ENCODE assay signal across 24 cellular contexts in the genomic region with DNA sequence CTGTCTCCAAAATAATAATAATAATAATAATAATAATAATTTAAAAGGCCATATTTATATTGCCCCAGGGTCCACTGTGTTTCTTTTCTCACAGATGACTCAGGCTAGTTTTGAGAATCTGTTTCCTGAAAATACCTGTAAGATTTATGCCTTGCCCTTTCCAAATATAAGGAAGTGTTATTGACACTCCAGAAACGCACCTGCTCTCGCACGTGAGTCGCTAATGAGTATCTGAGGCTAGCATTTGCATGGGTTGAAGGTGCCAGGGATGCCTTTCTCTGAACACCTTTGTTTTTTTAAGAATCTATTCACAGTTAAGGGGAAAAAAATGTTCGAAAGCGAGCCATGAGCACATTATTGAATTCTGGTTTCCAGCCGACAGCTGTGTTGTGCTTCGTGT. TPM values are rescaled to one million over a fixed set of nuclear protein-coding genes. Genes with fewer than 3 reads are reported as not detected.
DNase-seq lines count a peak whose midpoint lies in the region; ATAC-seq and TF ChIP-seq lines count a peak whose summit lies in the region.
"Had no signal": no experiment of that assay in that cellular context is flagged by ENCODE, and none has a peak within 500 bp of the region (broad histone marks: within the 10 kb centered on the region; RNA-seq: fewer than 3 reads in every experiment).

No MANE protein-coding gene starts in this region.

- no TSS peak for BruUV-seq in A673 (replicated peaks; lab: Mats Ljungman, UMichigan)

- intact Hi-C loops in A673 (cut with micrococcal nuclease; ENCODE audit: unreplicated experiment): no loop called here

- H3K9me3 ChIP-seq in A673 (ENCODE audit: low read depth, low read length, poor library complexity, severe bottlenecking): no peaks in the 10 kb centered on the region
- H3K9me3 ChIP-seq: thyroid gland had no signal

- ATAC-seq in HG03442 (IDR thresholded peaks at IDR 0.05; ENCODE audit: unreplicated experiment): no peak
- ATAC-seq: activated CD8-positive, alpha-beta T cell treated with anti-CD3 and anti-CD28 coated beads for 36 hours; CD8-positive, alpha-beta T cell; Right ventricle myocardium inferior; stimulated activated naive CD8-positive, alpha-beta T cell treated with anti-CD3 and anti-CD28 coated beads, Interleukin-15, Interleukin-2, amounts not matched to agents 100 U/mL and 50 U/mL, for 24 hours had no signal

- no peak for TF ChIP-seq CTCF in A673 (conservative IDR thresholded peaks at IDR 0.05; ENCODE audit: low read depth, low read length)

- POLR2A ChIA-PET in A673 (lab: Charles Lee; ENCODE audit: low non-redundant PET): no interaction called here

- no peak overlapping the region for H3K4me3 ChIP-seq in A673 (ENCODE audit: low read depth, low read length, poor library complexity, severe bottlenecking)
- H3K4me3 ChIP-seq: thyroid gland had no signal

- H3K27ac ChIP-seq in A673 (ENCODE audit: low read depth, low read length, poor library complexity, severe bottlenecking): no peak overlapping the region
- H3K27ac ChIP-seq: thyroid gland had no signal

- no peaks in the 10 kb centered on the region for H3K4me1 ChIP-seq in A673 (ENCODE audit: insufficient read depth, low read length, poor library complexity, severe bottlenecking)

- H3K27me3 ChIP-seq in A673 (replicated peaks; ENCODE audit: insufficient read depth, low read depth, low read length, poor library complexity): no peaks in the 10 kb centered on the region
- H3K27me3 ChIP-seq: thyroid gland had no signal

- CTCF ChIA-PET in A673 (lab: Charles Lee): no interaction called here

- DNase-seq in NCI-H1436 treated with DMSO at 0.1 percent for 48 hours (lab: John Stamatoyannopoulos, UW): peak; percentile 79
- DNase-seq in NCI-H2107 (lab: John Stamatoyannopoulos, UW): peak; percentile 79
- DNase-seq in NCI-H748 treated with DMSO at 0.1 percent for 48 hours (lab: John Stamatoyannopoulos, UW): peak; percentile 7
- DNase-seq in mucosa of gallbladder (ENCODE audit: low spot score): peak; percentile 34
- no peak for DNase-seq in A673 (ENCODE audit: low spot score)
- no peak for DNase-seq in H4 (ENCODE audit: low spot score)
- DNase-seq: activated CD4-positive, CD25-positive, alpha-beta regulatory T cell treated with anti-CD3 and anti-CD28 coated beads, Interleukin-2, amount 50 U/mL, for 72 hours; activated CD8-positive, alpha-beta T cell treated with anti-CD3 and anti-CD28 coated beads for 36 hours; activated T-cell treated with anti-CD3 and anti-CD28 coated beads, Interleukin-2, amount 50 U/mL, for 1 hour; CD8-positive, alpha-beta T cell; cortex of kidney; endodermal cell; Karpas-422; kidney; MV-4-11; NCI-H524 treated with DMSO at 0.1 percent for 48 hours; nucleus accumbens; OCI-M1; stimulated activated CD4-positive, alpha-beta T cell treated with anti-CD3 and anti-CD28 coated beads, Interleukin-4, amount 100 ng/mL, for 1 hour; stimulated activated naive CD8-positive, alpha-beta T cell treated with anti-CD3 and anti-CD28 coated beads, Interleukin-15, Interleukin-2, amounts not matched to agents 100 U/mL and 50 U/mL, for 24 hours; T1000; thyroid gland had no signal

- H3K36me3 ChIP-seq in A673 (ENCODE audit: insufficient read depth, low read length, poor library complexity, severe bottlenecking): no peaks in the 10 kb centered on the region
- H3K36me3 ChIP-seq: thyroid gland had no signal

RNA-seq across cellular contexts. Expression of a gene that starts 45.1 kb away (rescaled TPM):
- total RNA-seq in mucosa of gallbladder (24.9 TPM), A673 (2021) (99.7 and 105 TPM in 2 replicates)
- 97.9 and 105 TPM in 2 replicates for total RNA-seq in H4 (2014; rRNA removed; shearing (Covaris generic))

Comparison
In these comparisons a context has a peak if more than half of its experiments do, and no peak if none do; other contexts are left out.
1. DNase-seq: peak in NCI-H1436 treated with DMSO at 0.1 percent for 48 hours (single experiment), NCI-H2107 (single experiment), NCI-H748 treated with DMSO at 0.1 percent for 48 hours (single experiment) and mucosa of gallbladder (single experiment); none in A673 (single experiment) and H4 (single experiment).